8 cellular contexts compared by ENCODE assay signal in genomic region chr10:95561200-95562177, GRCh38. TPM values are rescaled to one million over a fixed set of nuclear protein-coding genes. Genes with fewer than 3 reads are reported as not detected.
A peak's percentile ranks its signal among the peaks of the same experiment; 100 is the strongest.
DNase-seq lines count a peak whose midpoint lies in the region; ATAC-seq, FAIRE-seq and TF ChIP-seq lines count a peak whose summit lies in the region.

Gene SORBS1, minus strand, starts transcription at chr10:95561371. Its CDS starts 120,236 bp downstream, at chr10:95441135.

- peak; percentile 69 to 84 for TF ChIP-seq POLR2A in HepG2 (IDR thresholded peaks at IDR 0.05; ENCODE audit: insufficient read depth in 1 of 2, low read depth in 2 of 2, low read length in 2 of 2)

- peak; percentile 56 for FAIRE-seq in HepG2 (lab: Jason Lieb, UNC)

- POLR2A ChIA-PET in HepG2 (lab: Yijun Ruan, JAX), result interaction anchor here (0.5 to 1.3 kb wide), 5 partner anchors 10 to 204 kb away, joined by 3 to 4 read pairs (median 3); no protein-coding TSS in a partner anchor

- peak within 1 kb of the TSS; percentile 89 to 100 (median 99) for H3K4me2 ChIP-seq in BLaER1 treated with 17β-estradiol and CSF1 and Interleukin-3, amounts not matched to agents 10 nM and 100 nM
- H3K4me2 ChIP-seq in HepG2 (ENCODE audit: low read depth, low read length), result peak within 1 kb of the TSS; percentile 99

- in situ Hi-C loops in HepG2 (cut with HindIII; ENCODE audit: extremely low pct_ligation_motif_present, low pct_unique_long_range_greater_than_20kb), result loop anchor here (25.0 kb wide), 1 partner anchor 124 kb away; no protein-coding TSS in a partner anchor

- ATAC-seq in GM19397 (IDR thresholded peaks at IDR 0.05; ENCODE audit: unreplicated experiment) (peak; percentile 99), HG03558 (IDR thresholded peaks at IDR 0.05; ENCODE audit: extremely low read depth, unreplicated experiment) (peak; percentile 97), HepG2 (peak; percentile 96)

- no peaks in the 10 kb centered on the region; a peak in 1 of 22 replicates for H4K20me1 ChIP-seq in BLaER1 treated with 17β-estradiol and CSF1 and Interleukin-3, amounts not matched to agents 10 nM and 100 nM
- H4K20me1 ChIP-seq in HepG2 (ENCODE audit: insufficient read depth, low read length), result no peaks in the 10 kb centered on the region; the same call in 1 of the 2 replicates

- intact Hi-C loops in dendritic cell treated with granulocyte-macrophage colony-stimulating factor and Interleukin-4, amounts not matched to agents 40 ng/mL and 50 ng/mL, for 4 days (cut with micrococcal nuclease), result no loop called here
- intact Hi-C loops in HepG2 (cut with micrococcal nuclease; ENCODE audit: unreplicated experiment), result loop anchor here (2.0 to 5.0 kb wide), 5 partner anchors 41 to 131 kb away; no protein-coding TSS in a partner anchor

- H3K9me3 Mint-ChIP-seq in dendritic cell treated with granulocyte-macrophage colony-stimulating factor and Interleukin-4, amounts not matched to agents 40 ng/mL and 50 ng/mL, for 4 days, result no peaks in the 10 kb centered on the region

- TF ChIP-seq EP300 in HepG2 (IDR thresholded peaks at IDR 0.05; ENCODE audit: low read depth in 2 of 2, low read length in 2 of 2), result no peak
- 0 out of 2 replicates have a peak, but pooled peaks have one; percentile 23 for TF ChIP-seq EP300 in HepG2 (CRISPR knock-in tag; IDR thresholded peaks at IDR 0.05; ENCODE audit: borderline replicate concordance)

- H3K27ac ChIP-seq in BLaER1 treated with 17β-estradiol and CSF1 and Interleukin-3, amounts not matched to agents 10 nM and 100 nM, result peak within 1 kb of the TSS in 9 of 11 experiments; percentile 28 to 63 (median 43); a peak in 14 of 22 replicates
- H3K27ac ChIP-seq in HepG2 (ENCODE audit: extremely low read length, insufficient read depth, low read length), result peak within 1 kb of the TSS; percentile 41

- peaks cover 0 to 31% (median 15%) of the 10 kb centered on the region in 10 experiments; a peak in 13 of 20 replicates for H3K4me1 ChIP-seq in BLaER1 treated with 17β-estradiol and CSF1 and Interleukin-3, amounts not matched to agents 10 nM and 100 nM
- peaks cover 88% of the 10 kb centered on the region for H3K4me1 ChIP-seq in HepG2 (ENCODE audit: insufficient read depth, low read length)

- H3K27me3 ChIP-seq in BLaER1 treated with 17β-estradiol and CSF1 and Interleukin-3, amounts not matched to agents 10 nM and 100 nM, result peaks cover 16 to 27% (median 22%) of the 10 kb centered on the region in 11 experiments
- H3K27me3 ChIP-seq in HepG2 (ENCODE audit: control insufficient read depth in 1 of 2, insufficient read depth in 2 of 2, low read length in 2 of 2), result no peaks in the 10 kb centered on the region; a peak in 1 of 5 replicates

- H3K9ac ChIP-seq in BLaER1 treated with 17β-estradiol and CSF1 and Interleukin-3, amounts not matched to agents 10 nM and 100 nM, result peak within 1 kb of the TSS; percentile 64 to 82 (median 77); a peak in 21 of 22 replicates
- peak within 1 kb of the TSS; percentile 72 for H3K9ac ChIP-seq in HepG2 (ENCODE audit: insufficient read depth, low read depth, low read length)

- no peak; the same call in 1 of the 2 replicates for TF ChIP-seq RAD21 in HepG2 (CRISPR knock-in tag; IDR thresholded peaks at IDR 0.05)

- DNase-seq in NCI-H748 (lab: John Stamatoyannopoulos, UW; ENCODE audit: unreplicated experiment) (peak; percentile 96), HepG2 (ENCODE audit: low spot score) (peak; percentile 93)
- DNase-seq in activated CD4-positive, alpha-beta T cell treated with anti-CD3 and anti-CD28 coated beads, Interleukin-2, amount 50 U/mL, for 4 hours, result peak; percentile 68 to 69
- peak; percentile 55 for DNase-seq in stimulated activated CD4-positive, alpha-beta T cell treated with anti-CD3 and anti-CD28 coated beads, Interleukin-2, amount 100 ng/mL, for 4 hours (ENCODE audit: low read depth)

- WGBS in HepG2 (ENCODE audit: low lambda C conversion rate), result 2% methylated on average over 37 of the region's 84 CpGs

- no peak within 1 kb of the TSS for H2AFZ ChIP-seq in HepG2 (ENCODE audit: low read length)

- peaks cover 43% of the 10 kb centered on the region for H3K79me2 ChIP-seq in HepG2 (ENCODE audit: insufficient read depth, low read length)

- H3K9me3 ChIP-seq in BLaER1 treated with 17β-estradiol and CSF1 and Interleukin-3, amounts not matched to agents 10 nM and 100 nM (replicated peaks in 1 of 11), result no peaks in the 10 kb centered on the region
- no peaks in the 10 kb centered on the region for H3K9me3 ChIP-seq in HepG2 (ENCODE audit: low read length)

- TF ChIP-seq CTCF in HepG2 (CRISPR knock-in tag; IDR thresholded peaks at IDR 0.05), result no peak

- peaks cover 48% of the 10 kb centered on the region for H3K27me3 Mint-ChIP-seq in dendritic cell treated with granulocyte-macrophage colony-stimulating factor and Interleukin-4, amounts not matched to agents 40 ng/mL and 50 ng/mL, for 4 days

- peak within 1 kb of the TSS; percentile 75 for H3K27ac Mint-ChIP-seq in dendritic cell treated with granulocyte-macrophage colony-stimulating factor and Interleukin-4, amounts not matched to agents 40 ng/mL and 50 ng/mL, for 4 days

- no TSS peak for BruUV-seq in HepG2 (replicated peaks; lab: Mats Ljungman, UMichigan)

- CTCF ChIA-PET in HepG2 (lab: Yijun Ruan, JAX; ENCODE audit: low intra/inter-chr PET ratio, low total read pairs), result no interaction called here

- H3K36me3 Mint-ChIP-seq in dendritic cell treated with granulocyte-macrophage colony-stimulating factor and Interleukin-4, amounts not matched to agents 40 ng/mL and 50 ng/mL, for 4 days (ENCODE audit: low read depth), result peaks cover 8% of the 10 kb centered on the region

- peaks cover 17% of the 10 kb centered on the region for H3K4me1 Mint-ChIP-seq in dendritic cell treated with granulocyte-macrophage colony-stimulating factor and Interleukin-4, amounts not matched to agents 40 ng/mL and 50 ng/mL, for 4 days (ENCODE audit: low read depth)

- H3K4me3 ChIP-seq in BLaER1 treated with 17β-estradiol and CSF1 and Interleukin-3, amounts not matched to agents 10 nM and 100 nM, result peak within 1 kb of the TSS; percentile 69 to 87 (median 80)
- H3K4me3 ChIP-seq in HepG2 (replicated peaks in 1 of 3; ENCODE audit: insufficient read depth in 1 of 3, low read depth in 2 of 3, low read length in 3 of 3), result peak within 1 kb of the TSS; percentile 82 to 98 (median 91)

- H3K36me3 ChIP-seq in BLaER1 treated with 17β-estradiol and CSF1 and Interleukin-3, amounts not matched to agents 10 nM and 100 nM, result no peaks in the 10 kb centered on the region
- H3K36me3 ChIP-seq in HepG2 (replicated peaks in 1 of 2; ENCODE audit: control insufficient read depth in 1 of 2, insufficient read depth in 2 of 2, low read length in 2 of 2), result peaks cover 0 to 2% of the 10 kb centered on the region in 2 experiments; a peak in 1 of 5 replicates

- peak within 1 kb of the TSS; percentile 95 for H3K4me3 Mint-ChIP-seq in dendritic cell treated with granulocyte-macrophage colony-stimulating factor and Interleukin-4, amounts not matched to agents 40 ng/mL and 50 ng/mL, for 4 days

TF ChIP-seq in HepG2, 621 proteins besides CTCF, POLR2A, EP300 and RAD21 (continues in another document):
- no peak for TF ChIP-seq NR2F2 (IDR thresholded peaks at IDR 0.05; ENCODE audit: borderline replicate concordance, low read depth)
- no peak for TF ChIP-seq ZNF281 (CRISPR knock-in tag; IDR thresholded peaks at IDR 0.05; ENCODE audit: borderline replicate concordance)
- no peak for TF ChIP-seq ZNF607 (CRISPR knock-in tag; IDR thresholded peaks at IDR 0.05; ENCODE audit: borderline replicate concordance)
- no peak for TF ChIP-seq HOXA7 (CRISPR knock-in tag; IDR thresholded peaks at IDR 0.05)
- peak; percentile 35 for TF ChIP-seq SALL1 (CRISPR knock-in tag; IDR thresholded peaks at IDR 0.05)

RNA-seq across cellular contexts. Expression of gene SORBS1, which starts in this region (rescaled TPM):
- 16.8 and 21.0 TPM in 2 replicates for total RNA-seq in HepG2 (2016; rRNA removed; fragmentation: Illumina TruSeq; extraction: Trizol)
- total RNA-seq in HepG2 (2016; cell fraction: cytosol; rRNA removed; fragmentation: Illumina TruSeq; extraction: Trizol; ENCODE audit: low read depth), result 6.9 and 8.4 TPM in 2 replicates
- 16.7 and 20.1 TPM in 2 replicates for total RNA-seq in HepG2 (2016; cell fraction: insoluble cytoplasmic fraction; rRNA removed; fragmentation: Illumina TruSeq; extraction: Trizol)
- 6.8 and 7.4 TPM in 2 replicates for total RNA-seq in HepG2 (2016; cell fraction: membrane; rRNA removed; fragmentation: Illumina TruSeq; extraction: Trizol)
- 22.7 and 24.8 TPM in 2 replicates for total RNA-seq in HepG2 (2016; cell fraction: nucleus; rRNA removed; fragmentation: Illumina TruSeq; extraction: Trizol)
- polyA plus RNA-seq in HepG2 (2011; rRNA removed), result 30.1 and 39.8 TPM in 2 replicates
- polyA plus RNA-seq in HepG2 (2011; cell fraction: cytosol; rRNA removed), result 21.6 and 22.7 TPM in 2 replicates
- 39.9 and 56.8 TPM in 2 replicates for polyA plus RNA-seq in HepG2 (2011; cell fraction: nucleus; rRNA removed)
- 22.1 and 55.4 TPM in 2 replicates for polyA plus RNA-seq in HepG2 (2012)
- polyA plus RNA-seq in HepG2 (2016; cell fraction: cytosol; fragmentation: Illumina TruSeq; extraction: Trizol; ENCODE audit: low read depth), result 0.37 and 0.66 TPM in 2 replicates
- polyA plus RNA-seq in HepG2 (2016; cell fraction: insoluble cytoplasmic fraction; fragmentation: Illumina TruSeq; extraction: Trizol; ENCODE audit: low read depth), result 18.0 and 20.6 TPM in 2 replicates
- 1.4 and 1.9 TPM in 2 replicates for polyA plus RNA-seq in HepG2 (2016; cell fraction: membrane; fragmentation: Illumina TruSeq; extraction: Trizol; ENCODE audit: low read depth)
- 24.7 and 25.1 TPM in 2 replicates for polyA plus RNA-seq in HepG2 (2016; cell fraction: nucleus; fragmentation: Illumina TruSeq; extraction: Trizol; ENCODE audit: insufficient read depth, low read depth)
- polyA minus RNA-seq in HepG2 (2011; rRNA and poly(A)+ RNA removed; ENCODE audit: low replicate concordance), result 2.7 and 66.2 TPM in 2 replicates
- polyA minus RNA-seq in HepG2 (2011; cell fraction: cytosol; rRNA and poly(A)+ RNA removed), result 28.0 and 29.9 TPM in 2 replicates
- polyA minus RNA-seq in HepG2 (2011; cell fraction: nucleus; rRNA and poly(A)+ RNA removed), result 81.3 and 96.8 TPM in 2 replicates

Comparison
In these comparisons a context has a peak if more than half of its experiments do, and no peak if none do; other contexts are left out.
1. Peak in every context shown above with its lines: DNase-seq, ATAC-seq, H3K4me3 ChIP-seq and H3K27ac ChIP-seq.